In the genomic region with DNA sequence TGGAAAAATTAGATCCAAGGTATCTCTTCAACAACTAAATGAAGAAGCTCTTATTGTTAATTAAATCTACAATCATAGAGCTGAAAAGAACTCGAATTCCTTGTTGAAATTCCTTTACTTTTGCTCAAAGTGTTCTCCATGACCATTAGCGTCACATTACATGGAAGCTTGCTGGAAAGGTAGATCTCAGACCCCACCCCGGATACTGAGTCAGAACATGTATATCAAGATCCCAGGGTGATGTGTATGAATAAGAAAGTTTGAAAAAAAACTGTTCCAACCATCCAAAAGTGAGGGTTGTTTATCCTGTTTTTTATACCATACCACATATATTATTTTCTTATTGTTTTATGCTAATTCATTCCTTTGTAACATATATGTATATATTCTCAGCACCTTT, we compare ENCODE assay signal across 15 cellular contexts.
DNase-seq lines count a peak whose midpoint lies in the region; ATAC-seq and TF ChIP-seq lines count a peak whose summit lies in the region.
"Had no signal": no experiment of that assay in that cellular context is flagged by ENCODE, and none has a peak within 500 bp of the region (broad histone marks: within the 10 kb centered on the region; RNA-seq: fewer than 3 reads in every experiment).

No MANE protein-coding gene starts in this region.

- intact Hi-C loops in PC-3 (cut with micrococcal nuclease) = no loop called here

- no peak overlapping the region for H2AFZ ChIP-seq in PC-3 (ENCODE audit: low read length)

- no peak overlapping the region for H3K9ac ChIP-seq in PC-3 (ENCODE audit: low read length)

- H3K4me2 ChIP-seq in PC-3 (ENCODE audit: low read length) = no peak overlapping the region

- ATAC-seq in PC-3 (no peak), omental fat pad (ENCODE audit: low FRiP score) (no peak)
- ATAC-seq: CD8-positive, alpha-beta T cell; GM12878 had no signal

- H3K4me1 ChIP-seq in PC-3 (ENCODE audit: insufficient read depth, low read length) = no peaks in the 10 kb centered on the region

- H3F3A ChIP-seq in PC-3 (ENCODE audit: low read length, unreplicated experiment) = no peaks in the 10 kb centered on the region

- 0 out of 2 replicates have a peak, but pooled peaks cover 4% of the 10 kb centered on the region for H3K27me3 ChIP-seq in PC-3 (ENCODE audit: low read length)

- no peak overlapping the region for H3K4me3 ChIP-seq in PC-3 (ENCODE audit: low read length)
- H3K4me3 ChIP-seq: GM12878 had no signal

- no peaks in the 10 kb centered on the region for H4K20me1 ChIP-seq in PC-3 (ENCODE audit: low read length)

- no peak overlapping the region for H3K27ac ChIP-seq in PC-3 (ENCODE audit: low read length)

- in situ Hi-C loops in GM13977 (cut with MboI; ENCODE audit: low pct_unique_long_range_greater_than_20kb, low sequenced_read_pairs, unreplicated experiment) = no loop called here

- H3K79me2 ChIP-seq in PC-3 (ENCODE audit: low read length) = no peaks in the 10 kb centered on the region

- CTCF ChIA-PET in PC-3 (lab: Charles Lee) = no interaction called here

- no peak for TF ChIP-seq CTCF in PC-3 (conservative IDR thresholded peaks at IDR 0.05; ENCODE audit: low read depth, low read length)
- TF ChIP-seq CTCF in GM13977 (IDR thresholded peaks at IDR 0.05; ENCODE audit: extremely low read depth, insufficient read depth, missing control alignments) = no peak
- no peak for TF ChIP-seq CTCF in omental fat pad (IDR thresholded peaks at IDR 0.05)

- no TSS peak for BruUV-seq in PC-3 (replicated peaks; lab: Mats Ljungman, UMichigan)

- POLR2A ChIA-PET in PC-3 (lab: Charles Lee; ENCODE audit: unreplicated experiment) = no interaction called here

- no peaks in the 10 kb centered on the region for H3K9me3 ChIP-seq in PC-3 (ENCODE audit: low read length)

- H3K36me3 ChIP-seq in PC-3 (ENCODE audit: low read depth, low read length) = no peaks in the 10 kb centered on the region

- peak; percentile 40 for DNase-seq in EL
- DNase-seq in HS-27A (ENCODE audit: low read depth) = peak; percentile 30
- peak; percentile 25 for DNase-seq in PC-3
- no peak for DNase-seq in HUDEP-2 (lab: John Stamatoyannopoulos, UW; ENCODE audit: unreplicated experiment in 76 of 76)
- no peak for DNase-seq in GM13977 (ENCODE audit: low spot score)
- DNase-seq in omental fat pad (ENCODE audit: low spot score) = no peak
- DNase-seq: CD8-positive, alpha-beta T cell; COR-L47; DMS153; DMS79 treated with DMSO at 0.1 percent for 48 hours; GOT3; HCEC 1CT; HFFc6; KG1 had no signal

- H3K9me2 ChIP-seq in PC-3 (replicated peaks; ENCODE audit: low read length) = no peaks in the 10 kb centered on the region

Comparison
In these comparisons a context has a peak if more than half of its experiments do, and no peak if none do; other contexts are left out.
1. DNase-seq: peak in EL (single experiment), HS-27A (single experiment) and PC-3 (single experiment); none in HUDEP-2 (0 of 76), GM13977 (single experiment) and omental fat pad (single experiment).